1 cellular context compared by ENCODE assay signal in genomic region chr3:185172086-185173049, GRCh38.
TF ChIP-seq lines count a peak whose summit lies in the region.

No MANE protein-coding gene starts in this region.

TF ChIP-seq in H1, 55 proteins besides CTCF, POLR2A, EP300 and RAD21:
- TF ChIP-seq, protein P1, sequence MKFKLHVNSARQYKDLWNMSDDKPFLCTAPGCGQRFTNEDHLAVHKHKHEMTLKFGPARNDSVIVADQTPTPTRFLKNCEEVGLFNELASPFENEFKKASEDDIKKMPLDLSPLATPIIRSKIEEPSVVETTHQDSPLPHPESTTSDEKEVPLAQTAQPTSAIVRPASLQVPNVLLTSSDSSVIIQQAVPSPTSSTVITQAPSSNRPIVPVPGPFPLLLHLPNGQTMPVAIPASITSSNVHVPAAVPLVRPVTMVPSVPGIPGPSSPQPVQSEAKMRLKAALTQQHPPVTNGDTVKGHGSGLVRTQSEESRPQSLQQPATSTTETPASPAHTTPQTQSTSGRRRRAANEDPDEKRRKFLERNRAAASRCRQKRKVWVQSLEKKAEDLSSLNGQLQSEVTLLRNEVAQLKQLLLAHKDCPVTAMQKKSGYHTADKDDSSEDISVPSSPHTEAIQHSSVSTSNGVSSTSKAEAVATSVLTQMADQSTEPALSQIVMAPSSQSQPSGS (IDR thresholded peaks at IDR 0.05; ENCODE audit: low read length): no peak
- TF ChIP-seq TEAD4 (IDR thresholded peaks at IDR 0.05; ENCODE audit: low read depth, low read length): no peak
- peak; percentile 53; the same call in 1 of the 2 replicates for TF ChIP-seq RFX5 (IDR thresholded peaks at IDR 0.05; ENCODE audit: borderline replicate concordance, low read depth, low read length)
- TF ChIP-seq RBBP5 (IDR thresholded peaks at IDR 0.05; ENCODE audit: borderline replicate concordance, low read depth, low read length): no peak
